Comparison of ENCODE assay signal across 8 cellular contexts in genomic region chr3:132543016-132543739, GRCh38. TPM values are rescaled to one million over a fixed set of nuclear protein-coding genes. Genes with fewer than 3 reads are reported as not detected.
A peak's percentile ranks its signal among the peaks of the same experiment; 100 is the strongest.
DNase-seq lines count a peak whose midpoint lies in the region; ATAC-seq and TF ChIP-seq lines count a peak whose summit lies in the region.

No MANE protein-coding gene starts in this region.

- no peaks in the 10 kb centered on the region for H4K20me1 ChIP-seq in fibroblast of lung (ENCODE audit: control insufficient read depth, extremely low read depth, insufficient read depth, low read length)

- TF ChIP-seq CTCF in fibroblast of lung (conservative IDR thresholded peaks at IDR 0.05 in 1 of 2, IDR thresholded peaks at IDR 0.05 in 1 of 2; ENCODE audit: low read depth in 1 of 2, low read length in 2 of 2) = no peak

- H3K27ac ChIP-seq in fibroblast of lung (ENCODE audit: insufficient read depth, low read length) = peak overlapping the region; percentile 77

- no peak overlapping the region for H3K9ac ChIP-seq in fibroblast of lung (ENCODE audit: insufficient read depth, low read length)

- no peaks in the 10 kb centered on the region for H3K9me3 ChIP-seq in fibroblast of lung (ENCODE audit: control insufficient read depth, insufficient read depth, low read depth, low read length)

- no peaks in the 10 kb centered on the region for H3K79me2 ChIP-seq in fibroblast of lung (ENCODE audit: control insufficient read depth, insufficient read depth, low read length)

- H3K36me3 ChIP-seq in fibroblast of lung (ENCODE audit: control insufficient read depth, insufficient read depth, low read length) = peaks cover 4% of the 10 kb centered on the region

- ATAC-seq in activated CD4-positive, CD25-positive, alpha-beta regulatory T cell treated with anti-CD3 and anti-CD28 coated beads, Interleukin-2, amount 50 U/mL, for 24 hours = peak; percentile 31 to 44
- peak; percentile 83 for ATAC-seq in stimulated activated memory B cell treated with anti-CD40 and anti-IgM and Interleukin-4, amounts not matched to agents 10 μg/mL and 1 μg/mL and 100 μg/mL, for 72 hours

- peaks cover 35% of the 10 kb centered on the region for H3K36me3 Mint-ChIP-seq in stimulated activated memory B cell treated with anti-CD40 and anti-IgM and Interleukin-4, amounts not matched to agents 10 μg/mL and 1 μg/mL and 100 μg/mL, for 72 hours

- peaks cover 29% of the 10 kb centered on the region for H3K4me1 Mint-ChIP-seq in stimulated activated memory B cell treated with anti-CD40 and anti-IgM and Interleukin-4, amounts not matched to agents 10 μg/mL and 1 μg/mL and 100 μg/mL, for 72 hours

- peak overlapping the region; percentile 19 for H3K4me3 Mint-ChIP-seq in stimulated activated memory B cell treated with anti-CD40 and anti-IgM and Interleukin-4, amounts not matched to agents 10 μg/mL and 1 μg/mL and 100 μg/mL, for 72 hours

- H3K4me3 ChIP-seq in fibroblast of lung (replicated peaks in 1 of 4; ENCODE audit: control extremely low read depth in 1 of 4, insufficient read depth in 1 of 4, low read depth in 3 of 4, low read length in 4 of 4) = no peak overlapping the region

- H2AFZ ChIP-seq in fibroblast of lung (ENCODE audit: low read length) = no peak overlapping the region

- H3K27ac Mint-ChIP-seq in stimulated activated memory B cell treated with anti-CD40 and anti-IgM and Interleukin-4, amounts not matched to agents 10 μg/mL and 1 μg/mL and 100 μg/mL, for 72 hours = peak overlapping the region; percentile 86

- no peak for DNase-seq in activated CD4-positive, CD25-positive, alpha-beta regulatory T cell treated with anti-CD3 and anti-CD28 coated beads, Interleukin-2, amount 50 U/mL, for 72 hours
- DNase-seq in RKO (ENCODE audit: low spot score) (peak; percentile 92), fibroblast of lung (ENCODE audit: low read depth in 2 of 2) (peak; percentile 95 to 98), NCI-H146 treated with DMSO at 0.1 percent for 48 hours (lab: John Stamatoyannopoulos, UW; ENCODE audit: unreplicated experiment) (no peak), activated gamma-delta T cell treated with Interleukin-2 at 50 U/mL for 16 hours (no peak)
- no peak for DNase-seq in stimulated activated CD4-positive, alpha-beta T cell treated with anti-CD3 and anti-CD28 coated beads, Interleukin-4, amount 100 ng/mL, for 24 hours

- peaks cover 17% of the 10 kb centered on the region for H3K4me1 ChIP-seq in fibroblast of lung (ENCODE audit: control insufficient read depth, extremely low read depth, insufficient read depth, low read length)

- no peaks in the 10 kb centered on the region for H3K27me3 ChIP-seq in fibroblast of lung (ENCODE audit: control insufficient read depth, insufficient read depth, low read length)

- no peaks in the 10 kb centered on the region for H3K9me3 Mint-ChIP-seq in stimulated activated memory B cell treated with anti-CD40 and anti-IgM and Interleukin-4, amounts not matched to agents 10 μg/mL and 1 μg/mL and 100 μg/mL, for 72 hours

- peak overlapping the region; percentile 61 for H3K4me2 ChIP-seq in fibroblast of lung (ENCODE audit: extremely low read depth, insufficient read depth, low read length)

- no peaks in the 10 kb centered on the region for H3K27me3 Mint-ChIP-seq in stimulated activated memory B cell treated with anti-CD40 and anti-IgM and Interleukin-4, amounts not matched to agents 10 μg/mL and 1 μg/mL and 100 μg/mL, for 72 hours

RNA-seq across cellular contexts. Expression of gene ACKR4, which starts 53.9 kb away (rescaled TPM):
- 1.8 and 14.9 TPM in 2 replicates for total RNA-seq in fibroblast of lung
- polyA plus RNA-seq in fibroblast of lung = 11.6 and 14.3 TPM in 2 replicates
- polyA plus RNA-seq in fibroblast of lung (2012) = 5.2 and 8.7 TPM in 2 replicates
- 2.5 and 3.0 TPM in 2 replicates for polyA minus RNA-seq in fibroblast of lung (ENCODE audit: low replicate concordance)

Comparison
In these comparisons a context has a peak if more than half of its experiments do, and no peak if none do; other contexts are left out.
1. DNase-seq: peak in RKO (single experiment) and fibroblast of lung (2 of 2); none in activated CD4-positive, CD25-positive, alpha-beta regulatory T cell treated with anti-CD3 and anti-CD28 coated beads, Interleukin-2, amount 50 U/mL, for 72 hours (single experiment), NCI-H146 treated with DMSO at 0.1 percent for 48 hours (single experiment), stimulated activated CD4-positive, alpha-beta T cell treated with anti-CD3 and anti-CD28 coated beads, Interleukin-4, amount 100 ng/mL, for 24 hours (single experiment) and activated gamma-delta T cell treated with Interleukin-2 at 50 U/mL for 16 hours (single experiment).